ENCODE assay signal across 9 cellular contexts in the genomic region with DNA sequence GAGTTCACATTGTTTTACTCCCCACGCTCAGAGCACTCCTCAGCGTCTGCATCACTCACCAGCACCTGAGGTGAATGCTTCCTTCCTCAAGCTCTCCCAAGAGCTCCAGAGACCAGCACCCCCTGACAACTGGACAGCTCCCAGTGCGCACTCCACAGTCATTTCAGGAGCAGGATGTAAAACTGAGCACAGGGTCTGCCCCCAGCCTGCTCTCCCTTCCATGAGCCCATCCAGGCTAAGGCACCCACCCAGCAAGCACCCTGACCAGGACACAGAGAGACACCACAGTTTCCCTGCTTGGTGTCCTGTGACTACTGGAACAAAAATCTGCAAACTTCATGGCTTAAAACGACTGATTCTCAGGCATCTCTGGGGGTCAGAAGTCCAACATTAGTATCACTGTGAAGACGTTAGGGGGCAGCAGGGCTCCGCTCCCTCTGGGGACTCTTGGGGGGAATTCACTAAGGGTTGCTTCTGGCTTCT. TPM values are rescaled to one million over a fixed set of nuclear protein-coding genes. Genes with fewer than 3 reads are reported as not detected.
DNase-seq lines count a peak whose midpoint lies in the region; ATAC-seq and TF ChIP-seq lines count a peak whose summit lies in the region.
"Had no signal": no experiment of that assay in that cellular context is flagged by ENCODE, and none has a peak within 500 bp of the region (broad histone marks: within the 10 kb centered on the region; RNA-seq: fewer than 3 reads in every experiment).

No MANE protein-coding gene starts in this region.

- BruUV-seq in Calu3 (replicated peaks; lab: Mats Ljungman, UMichigan): no TSS peak

- H3K4me3 ChIP-seq in left lung: no peak overlapping the region

- H3K27me3 Mint-ChIP-seq in Calu3 (ENCODE audit: unreplicated experiment): peaks cover 82% of the 10 kb centered on the region
- peaks cover 20% of the 10 kb centered on the region for H3K27me3 Mint-ChIP-seq in activated CD8-positive, alpha-beta T cell treated with anti-CD3 and anti-CD28 coated beads for 36 hours
- H3K27me3 Mint-ChIP-seq in CD4-positive, alpha-beta T cell: peaks cover 40% of the 10 kb centered on the region
- peaks cover 33% of the 10 kb centered on the region for H3K27me3 Mint-ChIP-seq in activated T-cell treated with anti-CD3 and anti-CD28 coated beads, Interleukin-2, amount 50 U/mL, for 4 hours (ENCODE audit: low read depth)

- no peaks in the 10 kb centered on the region for H3K4me1 ChIP-seq in left lung

- peaks cover 6% of the 10 kb centered on the region for H3K9me3 Mint-ChIP-seq in Calu3 (ENCODE audit: low read depth, unreplicated experiment)
- H3K9me3 Mint-ChIP-seq in activated CD8-positive, alpha-beta T cell treated with anti-CD3 and anti-CD28 coated beads for 36 hours: peaks cover 8% of the 10 kb centered on the region
- H3K9me3 Mint-ChIP-seq in CD4-positive, alpha-beta T cell: peaks cover 2% of the 10 kb centered on the region
- H3K9me3 Mint-ChIP-seq in activated T-cell treated with anti-CD3 and anti-CD28 coated beads, Interleukin-2, amount 50 U/mL, for 4 hours: peaks cover 11% of the 10 kb centered on the region

- DNase-seq in Calu3 (peak; percentile 24), HT1080 (ENCODE audit: low read depth) (peak; percentile 56), left lung (no peak), ureter (ENCODE audit: low spot score) (no peak), caudate nucleus (lab: John Stamatoyannopoulos, UW) (no peak)
- peak; percentile 39 for DNase-seq in activated CD8-positive, alpha-beta T cell treated with anti-CD3 and anti-CD28 coated beads for 36 hours
- no peak for DNase-seq in CD4-positive, alpha-beta T cell
- DNase-seq in activated T-cell treated with anti-CD3 and anti-CD28 coated beads, Interleukin-2, amount 50 U/mL, for 4 hours: no peak

- peak; percentile 53 for ATAC-seq in activated CD8-positive, alpha-beta T cell treated with anti-CD3 and anti-CD28 coated beads for 36 hours
- ATAC-seq in left lung: peak; percentile 85
- ATAC-seq in CD4-positive, alpha-beta T cell (ENCODE audit: poor library complexity): no peak
- no peak for ATAC-seq in activated T-cell treated with anti-CD3 and anti-CD28 coated beads, Interleukin-2, amount 50 U/mL, for 4 hours

- no peak overlapping the region for H3K27ac ChIP-seq in left lung
- no peak overlapping the region for H3K27ac ChIP-seq in CD4-positive, alpha-beta T cell (ENCODE audit: low read depth, low read length)
- no peak overlapping the region for H3K27ac ChIP-seq in caudate nucleus (ENCODE audit: low read depth, low read length)

- TF ChIP-seq CTCF in Calu3 (IDR thresholded peaks at IDR 0.05; ENCODE audit: unreplicated experiment) (no peak), left lung (IDR thresholded peaks at IDR 0.05) (no peak)
- TF ChIP-seq CTCF in activated CD8-positive, alpha-beta T cell treated with anti-CD3 and anti-CD28 coated beads for 36 hours (IDR thresholded peaks at IDR 0.05): no peak
- no peak for TF ChIP-seq CTCF in CD4-positive, alpha-beta T cell (IDR thresholded peaks at IDR 0.05)

- H3K36me3 ChIP-seq in left lung: no peaks in the 10 kb centered on the region

- no peaks in the 10 kb centered on the region for H3K36me3 Mint-ChIP-seq in Calu3 (ENCODE audit: insufficient read depth, unreplicated experiment)
- no peaks in the 10 kb centered on the region for H3K36me3 Mint-ChIP-seq in activated CD8-positive, alpha-beta T cell treated with anti-CD3 and anti-CD28 coated beads for 36 hours (ENCODE audit: low read depth)
- H3K36me3 Mint-ChIP-seq in CD4-positive, alpha-beta T cell (ENCODE audit: low read depth): no peaks in the 10 kb centered on the region
- H3K36me3 Mint-ChIP-seq in activated T-cell treated with anti-CD3 and anti-CD28 coated beads, Interleukin-2, amount 50 U/mL, for 4 hours (ENCODE audit: insufficient read depth): peaks cover 4% of the 10 kb centered on the region

- POLR2A ChIA-PET in activated CD8-positive, alpha-beta T cell treated with anti-CD3 and anti-CD28 coated beads for 36 hours (lab: Charles Lee): no interaction called here
- POLR2A ChIA-PET in CD4-positive, alpha-beta T cell (lab: Charles Lee): no interaction called here

- no peak overlapping the region for H3K27ac Mint-ChIP-seq in Calu3 (ENCODE audit: unreplicated experiment)
- no peak overlapping the region for H3K27ac Mint-ChIP-seq in activated CD8-positive, alpha-beta T cell treated with anti-CD3 and anti-CD28 coated beads for 36 hours
- no peak overlapping the region for H3K27ac Mint-ChIP-seq in CD4-positive, alpha-beta T cell

- intact Hi-C loops in Calu3 (cut with micrococcal nuclease; ENCODE audit: unreplicated experiment): no loop called here
- intact Hi-C loops in activated CD8-positive, alpha-beta T cell treated with anti-CD3 and anti-CD28 coated beads for 36 hours (cut with micrococcal nuclease): no loop called here
- intact Hi-C loops in left lung (cut with DNase I): no loop called here
- intact Hi-C loops in CD4-positive, alpha-beta T cell (cut with DNase I, micrococcal nuclease): no loop called here

- CTCF ChIA-PET in Calu3 (lab: Charles Lee): no interaction called here
- CTCF ChIA-PET in activated CD8-positive, alpha-beta T cell treated with anti-CD3 and anti-CD28 coated beads for 36 hours (lab: Charles Lee): interaction anchor here (1.5 kb wide), 1 partner anchor 65 kb away, joined by 3 read pairs; no protein-coding TSS in a partner anchor
- CTCF ChIA-PET in CD4-positive, alpha-beta T cell (lab: Charles Lee): no interaction called here

- H3K4me3 Mint-ChIP-seq in Calu3 (ENCODE audit: low read depth, unreplicated experiment): no peak overlapping the region
- no peak overlapping the region for H3K4me3 Mint-ChIP-seq in activated CD8-positive, alpha-beta T cell treated with anti-CD3 and anti-CD28 coated beads for 36 hours
- H3K4me3 Mint-ChIP-seq in CD4-positive, alpha-beta T cell: no peak overlapping the region
- no peak overlapping the region for H3K4me3 Mint-ChIP-seq in activated T-cell treated with anti-CD3 and anti-CD28 coated beads, Interleukin-2, amount 50 U/mL, for 4 hours

- H3K27me3 ChIP-seq in left lung: peaks cover 0 to 69% of the 10 kb centered on the region in 2 donors
- H3K27me3 ChIP-seq in CD4-positive, alpha-beta T cell (ENCODE audit: control insufficient read depth, insufficient read depth, low read length): peaks cover 26% of the 10 kb centered on the region

- no peaks in the 10 kb centered on the region for H3K4me1 Mint-ChIP-seq in Calu3 (ENCODE audit: low read depth, unreplicated experiment)
- H3K4me1 Mint-ChIP-seq in activated CD8-positive, alpha-beta T cell treated with anti-CD3 and anti-CD28 coated beads for 36 hours (ENCODE audit: low read depth): no peaks in the 10 kb centered on the region
- no peaks in the 10 kb centered on the region for H3K4me1 Mint-ChIP-seq in CD4-positive, alpha-beta T cell (ENCODE audit: low read depth)
- H3K4me1 Mint-ChIP-seq in activated T-cell treated with anti-CD3 and anti-CD28 coated beads, Interleukin-2, amount 50 U/mL, for 4 hours (ENCODE audit: low read depth): no peaks in the 10 kb centered on the region

- H3K9me3 ChIP-seq in left lung: no peaks in the 10 kb centered on the region
- peaks cover 8% of the 10 kb centered on the region for H3K9me3 ChIP-seq in CD4-positive, alpha-beta T cell (ENCODE audit: control insufficient read depth, low read length)

RNA-seq across cellular contexts. Expression of a gene that starts 3.3 kb away (rescaled TPM):
- total RNA-seq in Calu3 (2022) (not detected in 2 replicates), left lung (not detected), ureter (not detected)
- not detected in 2 replicates for total RNA-seq in HT1080 (2014; rRNA removed; shearing (Covaris generic))
- not detected in 2 replicates for polyA plus RNA-seq in HT1080 (2015; cell fraction: cytosol; rRNA removed)
- not detected in 2 replicates for polyA plus RNA-seq in HT1080 (2015; cell fraction: nucleus; rRNA removed)
- total RNA-seq in activated CD8-positive, alpha-beta T cell treated with anti-CD3 and anti-CD28 coated beads for 36 hours: not detected
- not detected for total RNA-seq in CD4-positive, alpha-beta T cell
- total RNA-seq in activated T-cell treated with anti-CD3 and anti-CD28 coated beads, Interleukin-2, amount 50 U/mL, for 4 hours: not detected

RNA-seq across cellular contexts. Expression of a gene that starts 24.6 kb away (rescaled TPM):
- total RNA-seq in Calu3 (2022) (not detected in 2 replicates), left lung (not detected), ureter (not detected)
- total RNA-seq in HT1080 (2014; rRNA removed; shearing (Covaris generic)): not detected in 2 replicates
- polyA plus RNA-seq in HT1080 (2015; cell fraction: cytosol; rRNA removed): not detected in 2 replicates
- polyA plus RNA-seq in HT1080 (2015; cell fraction: nucleus; rRNA removed): not detected in 2 replicates
- not detected for total RNA-seq in activated CD8-positive, alpha-beta T cell treated with anti-CD3 and anti-CD28 coated beads for 36 hours
- not detected for total RNA-seq in CD4-positive, alpha-beta T cell
- not detected for total RNA-seq in activated T-cell treated with anti-CD3 and anti-CD28 coated beads, Interleukin-2, amount 50 U/mL, for 4 hours

RNA-seq across cellular contexts. Expression of a gene that starts 36.8 kb away (rescaled TPM):
- total RNA-seq in Calu3 (2022): not detected in 2 replicates
- total RNA-seq in HT1080 (2014; rRNA removed; shearing (Covaris generic)): not detected in 2 replicates
- not detected in 2 replicates for polyA plus RNA-seq in HT1080 (2015; cell fraction: cytosol; rRNA removed)
- not detected in 2 replicates for polyA plus RNA-seq in HT1080 (2015; cell fraction: nucleus; rRNA removed)
- total RNA-seq in activated CD8-positive, alpha-beta T cell treated with anti-CD3 and anti-CD28 coated beads for 36 hours: not detected
- total RNA-seq in left lung: 1 to 10 TPM in 1 of 2 donors, not detected in 1; 3.4 TPM
- total RNA-seq in CD4-positive, alpha-beta T cell: not detected
- 1.4 TPM for total RNA-seq in ureter
- total RNA-seq in activated T-cell treated with anti-CD3 and anti-CD28 coated beads, Interleukin-2, amount 50 U/mL, for 4 hours: not detected

RNA-seq across cellular contexts. Expression of a gene that starts 53.6 kb away (rescaled TPM):
- total RNA-seq in Calu3 (2022) (not detected in 2 replicates), left lung (not detected), ureter (not detected)
- not detected in 2 replicates for total RNA-seq in HT1080 (2014; rRNA removed; shearing (Covaris generic))
- not detected in 2 replicates for polyA plus RNA-seq in HT1080 (2015; cell fraction: cytosol; rRNA removed)
- not detected in 2 replicates for polyA plus RNA-seq in HT1080 (2015; cell fraction: nucleus; rRNA removed)
- total RNA-seq in activated CD8-positive, alpha-beta T cell treated with anti-CD3 and anti-CD28 coated beads for 36 hours: not detected
- total RNA-seq in CD4-positive, alpha-beta T cell: not detected
- total RNA-seq in activated T-cell treated with anti-CD3 and anti-CD28 coated beads, Interleukin-2, amount 50 U/mL, for 4 hours: not detected
- total RNA-seq: lower leg skin had no signal

RNA-seq across cellular contexts. Expression of a gene that starts 55.3 kb away (rescaled TPM):
- not detected in 2 replicates for total RNA-seq in Calu3 (2022)
- total RNA-seq in HT1080 (2014; rRNA removed; shearing (Covaris generic)): not detected in 2 replicates
- polyA plus RNA-seq in HT1080 (2015; cell fraction: cytosol; rRNA removed): not detected in 2 replicates
- not detected in 2 replicates for polyA plus RNA-seq in HT1080 (2015; cell fraction: nucleus; rRNA removed)
- total RNA-seq in activated CD8-positive, alpha-beta T cell treated with anti-CD3 and anti-CD28 coated beads for 36 hours: not detected
- total RNA-seq in left lung: not detected
- total RNA-seq in CD4-positive, alpha-beta T cell: not detected
- not detected for total RNA-seq in ureter
- total RNA-seq in activated T-cell treated with anti-CD3 and anti-CD28 coated beads, Interleukin-2, amount 50 U/mL, for 4 hours: not detected
- total RNA-seq: lower leg skin had no signal

Comparison
In these comparisons a context has a peak if more than half of its experiments do, and no peak if none do; other contexts are left out.
1. DNase-seq: peak in Calu3 (single experiment), HT1080 (single experiment) and activated CD8-positive, alpha-beta T cell treated with anti-CD3 and anti-CD28 coated beads for 36 hours (single experiment); none in left lung (0 of 2), CD4-positive, alpha-beta T cell (0 of 10), ureter (single experiment), activated T-cell treated with anti-CD3 and anti-CD28 coated beads, Interleukin-2, amount 50 U/mL, for 4 hours (single experiment) and caudate nucleus (0 of 61).
2. ATAC-seq: peak in activated CD8-positive, alpha-beta T cell treated with anti-CD3 and anti-CD28 coated beads for 36 hours (single experiment) and left lung (single experiment); none in CD4-positive, alpha-beta T cell (single experiment) and activated T-cell treated with anti-CD3 and anti-CD28 coated beads, Interleukin-2, amount 50 U/mL, for 4 hours (0 of 2).